9 cellular contexts compared by ENCODE assay signal in the genomic region with DNA sequence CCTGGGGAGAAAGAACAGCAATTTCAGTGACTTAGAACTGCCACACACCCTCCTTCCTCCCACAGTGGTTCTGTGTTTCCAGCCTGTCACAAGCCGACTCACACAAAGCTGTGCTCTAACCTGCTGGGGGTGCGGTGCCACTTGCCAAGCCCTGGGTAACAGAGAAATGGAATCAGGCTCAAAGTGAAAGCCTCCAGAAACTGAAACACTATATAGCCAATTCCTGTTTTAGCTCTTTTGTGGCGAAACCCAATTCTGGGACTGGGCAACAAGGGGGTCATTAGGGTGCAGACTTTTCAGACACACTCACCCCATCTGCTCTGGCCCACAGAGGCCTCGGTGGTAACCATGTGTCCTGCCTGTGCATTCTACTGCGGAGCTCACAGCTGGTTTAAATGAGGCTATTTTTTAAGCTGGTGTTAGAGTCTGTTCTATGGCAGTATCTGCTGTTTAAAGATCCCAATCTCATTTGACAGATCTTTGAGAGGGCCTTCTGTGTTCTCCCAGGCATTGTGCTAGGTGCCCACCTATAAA. TPM values are rescaled to one million over a fixed set of nuclear protein-coding genes. Genes with fewer than 3 reads are reported as not detected.
DNase-seq lines count a peak whose midpoint lies in the region; ATAC-seq and TF ChIP-seq lines count a peak whose summit lies in the region.
"Had no signal": no experiment of that assay in that cellular context is flagged by ENCODE, and none has a peak within 500 bp of the region (broad histone marks: within the 10 kb centered on the region; RNA-seq: fewer than 3 reads in every experiment).

No MANE protein-coding gene starts in this region.

- H3K9me3 Mint-ChIP-seq in progenitor cell of endocrine pancreas (ENCODE audit: low read depth): no peaks in the 10 kb centered on the region

- H3K4me3 ChIP-seq in gastroesophageal sphincter: peak overlapping the region; percentile 3 to 28
- H3K4me3 ChIP-seq: SK-N-MC had no signal

- ATAC-seq in GM19467 (IDR thresholded peaks at IDR 0.05; ENCODE audit: unreplicated experiment): peak; percentile 84
- ATAC-seq in HG03439 (IDR thresholded peaks at IDR 0.05; ENCODE audit: unreplicated experiment): peak; percentile 83
- no peak for ATAC-seq in gastroesophageal sphincter
- ATAC-seq in activated CD4-positive, CD25-positive, alpha-beta regulatory T cell treated with anti-CD3 and anti-CD28 coated beads, Interleukin-2, amount 50 U/mL, for 24 hours: no peak

- no peak for TF ChIP-seq POLR2A in gastroesophageal sphincter (IDR thresholded peaks at IDR 0.05)

- H3K27me3 Mint-ChIP-seq in progenitor cell of endocrine pancreas: no peaks in the 10 kb centered on the region

- peaks cover 13% of the 10 kb centered on the region for H3K36me3 Mint-ChIP-seq in progenitor cell of endocrine pancreas (ENCODE audit: insufficient read depth)

- H3K27me3 ChIP-seq in gastroesophageal sphincter: no peaks in the 10 kb centered on the region

- TF ChIP-seq CTCF in gastroesophageal sphincter (IDR thresholded peaks at IDR 0.05): no peak
- no peak for TF ChIP-seq CTCF in progenitor cell of endocrine pancreas (IDR thresholded peaks at IDR 0.05; ENCODE audit: unreplicated experiment)
- TF ChIP-seq CTCF in GM10266 (IDR thresholded peaks at IDR 0.05; ENCODE audit: control insufficient read depth, insufficient read depth, low read depth, missing control alignments): no peak

- DNase-seq in Ammon's horn (ENCODE audit: low spot score) (peak; percentile 80), progenitor cell of endocrine pancreas (ENCODE audit: low spot score, unreplicated experiment) (no peak), GM10266 (ENCODE audit: extremely low spot score) (no peak), NCI-H146 treated with DMSO at 0.1 percent for 48 hours (lab: John Stamatoyannopoulos, UW; ENCODE audit: unreplicated experiment) (no peak)

- no peak for TF ChIP-seq EP300 in gastroesophageal sphincter (IDR thresholded peaks at IDR 0.05)

- no peaks in the 10 kb centered on the region for H3K36me3 ChIP-seq in gastroesophageal sphincter

- peaks cover 2% of the 10 kb centered on the region for H3K4me1 Mint-ChIP-seq in progenitor cell of endocrine pancreas (ENCODE audit: low read depth)

- no peak overlapping the region for H3K27ac Mint-ChIP-seq in progenitor cell of endocrine pancreas

- no peak overlapping the region for H3K4me3 Mint-ChIP-seq in progenitor cell of endocrine pancreas (ENCODE audit: low read depth)

- H3K9me3 ChIP-seq in gastroesophageal sphincter: no peaks in the 10 kb centered on the region

- peaks cover 0 to 27% (median 0%) of the 10 kb centered on the region in 3 donors for H3K4me1 ChIP-seq in gastroesophageal sphincter

- H3K27ac ChIP-seq in gastroesophageal sphincter: peak overlapping the region; percentile 67 to 79 (median 73)
- H3K27ac ChIP-seq: SK-N-MC had no signal

- 11 to 13% methylated on average over 2 to 5 of the region's 5 CpGs for WGBS in gastroesophageal sphincter (ENCODE audit: low coverage in 1 of 2), 2 donors

RNA-seq across cellular contexts. Expression of gene ACTR6, which starts 15.2 kb away (rescaled TPM):
- total RNA-seq in gastroesophageal sphincter (10 to 100 TPM; 11.6 to 30.8 (median 17.5) TPM), progenitor cell of endocrine pancreas (22.0 and 29.7 TPM in 2 replicates)

RNA-seq across cellular contexts. Expression of gene BLTP3B, which starts 42.8 kb away (rescaled TPM):
- total RNA-seq in gastroesophageal sphincter (10 to 100 TPM; 41.4 to 59.0 (median 45.0) TPM), progenitor cell of endocrine pancreas (22.7 and 23.6 TPM in 2 replicates)

Comparison
In these comparisons a context has a peak if more than half of its experiments do, and no peak if none do; other contexts are left out.
1. ATAC-seq: peak in GM19467 (single experiment) and HG03439 (single experiment); none in gastroesophageal sphincter (single experiment) and activated CD4-positive, CD25-positive, alpha-beta regulatory T cell treated with anti-CD3 and anti-CD28 coated beads, Interleukin-2, amount 50 U/mL, for 24 hours (0 of 2).